In the genomic region with DNA sequence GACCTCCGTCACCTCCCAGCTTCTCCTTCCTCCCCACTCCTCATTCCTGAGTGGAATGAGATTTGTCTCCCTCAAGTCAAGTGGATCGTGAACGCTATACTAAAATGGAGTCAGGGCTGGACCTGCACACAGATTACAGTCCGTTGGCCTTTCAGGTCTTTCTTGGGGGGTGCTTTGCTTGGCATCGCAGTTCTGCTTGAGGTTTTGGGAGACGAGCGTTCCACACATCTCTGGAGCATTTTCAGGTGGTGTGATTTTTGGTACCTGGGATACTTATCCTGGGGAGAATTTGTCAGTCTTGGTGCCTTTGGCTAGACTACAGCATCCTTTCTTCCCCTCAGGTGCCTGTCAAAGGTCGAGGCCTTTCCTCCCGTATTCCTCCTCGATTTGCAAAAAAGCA, we compare ENCODE assay signal across 12 cellular contexts. TPM values are rescaled to one million over a fixed set of nuclear protein-coding genes. Genes with fewer than 3 reads are reported as not detected.
DNase-seq lines count a peak whose midpoint lies in the region; ATAC-seq, FAIRE-seq and TF ChIP-seq lines count a peak whose summit lies in the region.
"Had no signal": no experiment of that assay in that cellular context is flagged by ENCODE, and none has a peak within 500 bp of the region (broad histone marks: within the 10 kb centered on the region; RNA-seq: fewer than 3 reads in every experiment).

No MANE protein-coding gene starts in this region.

- FAIRE-seq in bronchial epithelial cell (lab: Jason Lieb, UNC): peak; percentile 95

- H3K18ac ChIP-seq in mesendoderm (ENCODE audit: low read length): no peak overlapping the region

- no peak overlapping the region for H2BK5ac ChIP-seq in mesendoderm (ENCODE audit: low read length)

- 88% methylated on average over 10 of the region's 10 CpGs for WGBS in right cardiac atrium
- no CpG with 5 or more reads among the region's 10 CpGs for WGBS in mesendoderm (ENCODE audit: extremely low coverage, insufficient coverage, low lambda C conversion rate)

- H3K27ac ChIP-seq in left ventricle myocardium inferior (replicated peaks): peak overlapping the region; percentile 84
- no peak overlapping the region for H3K27ac ChIP-seq in right cardiac atrium (ENCODE audit: low read length)
- H3K27ac ChIP-seq in mesendoderm (ENCODE audit: low read depth, low read length): peak overlapping the region; percentile 17
- H3K27ac ChIP-seq: BLaER1 had no signal

- no peaks in the 10 kb centered on the region for H3K9me3 Mint-ChIP-seq in stimulated activated effector memory CD8-positive, alpha-beta T cell treated with anti-CD3 and anti-CD28 coated beads, Interleukin-12 subunit alpha, Interleukin-12 subunit beta, amount 100 ng/mL, for 72 hours

- H4K8ac ChIP-seq in mesendoderm (ENCODE audit: low read depth, low read length): no peak overlapping the region

- H4K5ac ChIP-seq in mesendoderm (ENCODE audit: low read length): no peak overlapping the region

- H3K4me2 ChIP-seq in mesendoderm (ENCODE audit: low read length): no peak overlapping the region
- H3K4me2 ChIP-seq: BLaER1 had no signal

- H3K4me3 ChIP-seq in left ventricle myocardium inferior (no peak overlapping the region), right cardiac atrium (ENCODE audit: low read length) (no peak overlapping the region), bronchial epithelial cell (ENCODE audit: low read depth, low read length) (no peak overlapping the region), mesendoderm (ENCODE audit: low read length) (no peak overlapping the region), MG63 (no peak overlapping the region)
- H3K4me3 ChIP-seq: BLaER1 had no signal

- H3K9me3 ChIP-seq in left ventricle myocardium inferior (replicated peaks) (no peaks in the 10 kb centered on the region), right cardiac atrium (ENCODE audit: control insufficient read depth, low read length) (no peaks in the 10 kb centered on the region), MG63 (no peaks in the 10 kb centered on the region)
- H3K9me3 ChIP-seq: BLaER1 had no signal

- no peak overlapping the region for H2BK120ac ChIP-seq in mesendoderm (ENCODE audit: low read depth, low read length)

- ATAC-seq in right cardiac atrium: no peak
- no peak for ATAC-seq in stimulated activated effector memory CD8-positive, alpha-beta T cell treated with anti-CD3 and anti-CD28 coated beads, Interleukin-12 subunit alpha, Interleukin-12 subunit beta, amount 100 ng/mL, for 72 hours

- H3K56ac ChIP-seq in mesendoderm (ENCODE audit: low read length): peak overlapping the region; percentile 15

- H3K79me1 ChIP-seq in mesendoderm (ENCODE audit: low read length): peaks cover 21% of the 10 kb centered on the region

- H3K36me3 ChIP-seq in left ventricle myocardium inferior (peaks cover 99% of the 10 kb centered on the region), bronchial epithelial cell (ENCODE audit: control insufficient read depth, insufficient read depth, low read length) (peaks cover 68% of the 10 kb centered on the region), mesendoderm (ENCODE audit: control insufficient read depth, insufficient read depth, low read length) (peaks cover 57% of the 10 kb centered on the region), MG63 (peaks cover 90% of the 10 kb centered on the region)

- H3K4ac ChIP-seq in mesendoderm (ENCODE audit: low read depth, low read length): no peak overlapping the region

- no peak overlapping the region for H2BK15ac ChIP-seq in mesendoderm (replicated peaks; ENCODE audit: low read depth)

- no peak overlapping the region for H3K9ac ChIP-seq in mesendoderm (ENCODE audit: low read length)
- H3K9ac ChIP-seq: BLaER1 had no signal

- no peak overlapping the region for H2AK5ac ChIP-seq in mesendoderm (ENCODE audit: low read length)

- H3K36me3 Mint-ChIP-seq in stimulated activated effector memory CD8-positive, alpha-beta T cell treated with anti-CD3 and anti-CD28 coated beads, Interleukin-12 subunit alpha, Interleukin-12 subunit beta, amount 100 ng/mL, for 72 hours: peaks cover 98% of the 10 kb centered on the region

- no peaks in the 10 kb centered on the region for H3K4me1 Mint-ChIP-seq in stimulated activated effector memory CD8-positive, alpha-beta T cell treated with anti-CD3 and anti-CD28 coated beads, Interleukin-12 subunit alpha, Interleukin-12 subunit beta, amount 100 ng/mL, for 72 hours

- H3K27ac Mint-ChIP-seq in stimulated activated effector memory CD8-positive, alpha-beta T cell treated with anti-CD3 and anti-CD28 coated beads, Interleukin-12 subunit alpha, Interleukin-12 subunit beta, amount 100 ng/mL, for 72 hours: no peak overlapping the region

- peaks cover 11% of the 10 kb centered on the region for H3K79me2 ChIP-seq in mesendoderm (ENCODE audit: control insufficient read depth, insufficient read depth, low read length)

- intact Hi-C loops in left ventricle myocardium inferior (cut with micrococcal nuclease) (loop anchor here (10.0 kb wide), 1 partner anchor 114 kb away; no protein-coding TSS in a partner anchor), right cardiac atrium (cut with DNase I) (loop anchor here in 2 of 4 donors (5.0 to 10.0 kb wide), 2 partner anchors 104 to 107 kb away; no protein-coding TSS in a partner anchor)

- H3K27me3 ChIP-seq in left ventricle myocardium inferior (ENCODE audit: low read depth) (no peaks in the 10 kb centered on the region), right cardiac atrium (ENCODE audit: control insufficient read depth, insufficient read depth) (no peaks in the 10 kb centered on the region), bronchial epithelial cell (ENCODE audit: control insufficient read depth, insufficient read depth, low read length) (no peaks in the 10 kb centered on the region), mesendoderm (ENCODE audit: insufficient read depth, low read length, poor library complexity) (no peaks in the 10 kb centered on the region), MG63 (no peaks in the 10 kb centered on the region)
- H3K27me3 ChIP-seq: BLaER1 had no signal

- no peak for TF ChIP-seq CTCF in left ventricle myocardium inferior (IDR thresholded peaks at IDR 0.05; ENCODE audit: borderline replicate concordance)
- TF ChIP-seq CTCF in bronchial epithelial cell (IDR thresholded peaks at IDR 0.05; ENCODE audit: insufficient read depth, low read length, severe bottlenecking): no peak

- H3K4me1 ChIP-seq in left ventricle myocardium inferior (peaks cover 70% of the 10 kb centered on the region), right cardiac atrium (ENCODE audit: control insufficient read depth, insufficient read depth, low read length) (peaks cover 4% of the 10 kb centered on the region), mesendoderm (ENCODE audit: control insufficient read depth, low read depth, low read length) (no peaks in the 10 kb centered on the region)

- DNase-seq in left ventricle myocardium inferior (no peak), right cardiac atrium (no peak), bronchial epithelial cell (ENCODE audit: low read depth) (no peak), mesendoderm (no peak), MG63 (no peak), SKM-1 (lab: John Stamatoyannopoulos, UW; ENCODE audit: unreplicated experiment) (no peak)
- no peak for DNase-seq in stimulated activated effector memory CD8-positive, alpha-beta T cell treated with anti-CD3 and anti-CD28 coated beads, Interleukin-12 subunit alpha, Interleukin-12 subunit beta, amount 100 ng/mL, for 72 hours (ENCODE audit: low spot score in 2 of 2)
- DNase-seq: KG1, MV-4-11, NCI-H187, NCI-H2107 had no signal

- no peak overlapping the region for H3K4me3 Mint-ChIP-seq in stimulated activated effector memory CD8-positive, alpha-beta T cell treated with anti-CD3 and anti-CD28 coated beads, Interleukin-12 subunit alpha, Interleukin-12 subunit beta, amount 100 ng/mL, for 72 hours

- H3K23ac ChIP-seq in mesendoderm (ENCODE audit: low read length): no peak overlapping the region

RNA-seq across cellular contexts. Expression of gene POMT1, which starts 23.8 kb away (rescaled TPM):
- 19.3 TPM for total RNA-seq in left ventricle myocardium inferior
- total RNA-seq in right cardiac atrium: 10 to 100 TPM; 17.3 to 21.9 (median 20.4) TPM
- 18.4 TPM for polyA plus RNA-seq in right cardiac atrium
- 13.7 and 16.3 TPM in 2 replicates for total RNA-seq in bronchial epithelial cell
- 9.3 TPM for polyA plus RNA-seq in mesendoderm (2013, experiment 1 of 2)
- 9.4 TPM for polyA plus RNA-seq in mesendoderm (2013, experiment 2 of 2)
- 6.7 and 12.8 TPM in 2 replicates for total RNA-seq in MG63 (2014; rRNA removed; shearing (Covaris generic); ENCODE audit: low replicate concordance)

RNA-seq across cellular contexts. Expression of gene UCK1, which starts 52.2 kb away (rescaled TPM):
- total RNA-seq in left ventricle myocardium inferior (23.0 TPM), right cardiac atrium (10 to 100 TPM; 26.1 to 32.0 (median 27.9) TPM), bronchial epithelial cell (15.0 and 16.1 TPM in 2 replicates)
- polyA plus RNA-seq in right cardiac atrium: 31.5 TPM
- polyA plus RNA-seq in mesendoderm (2013, experiment 1 of 2): 26.6 TPM
- polyA plus RNA-seq in mesendoderm (2013, experiment 2 of 2): 28.1 TPM
- total RNA-seq in MG63 (2014; rRNA removed; shearing (Covaris generic); ENCODE audit: low replicate concordance): 19.3 and 30.6 TPM in 2 replicates
